ENCODE assay signal across 1 cellular context in the genomic region with DNA sequence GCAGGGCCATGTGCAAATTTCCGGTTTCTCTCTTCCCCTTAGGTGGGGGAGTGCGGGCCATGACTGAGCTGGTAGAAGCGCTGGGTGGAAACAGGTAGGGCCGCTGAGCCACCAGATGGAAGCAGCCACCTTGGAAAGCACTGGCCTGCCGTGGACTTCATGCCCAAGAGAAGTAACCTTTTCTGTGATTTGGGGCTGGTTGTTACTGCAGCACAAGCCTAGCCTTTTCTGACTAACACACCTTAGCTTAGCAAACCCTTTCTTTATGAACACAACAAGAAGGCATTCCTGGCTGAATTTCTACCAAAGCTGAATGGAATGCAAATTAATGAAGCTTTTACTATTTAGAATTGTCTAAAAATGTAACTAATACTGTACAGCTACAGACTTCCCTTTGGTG.
TF ChIP-seq lines count a peak whose summit lies in the region.

No MANE protein-coding gene starts in this region.

TF ChIP-seq in H1, 55 proteins besides CTCF, POLR2A, EP300 and RAD21:
- TF ChIP-seq CREB1 (IDR thresholded peaks at IDR 0.05) (no peak), HDAC2 (IDR thresholded peaks at IDR 0.05; ENCODE audit: borderline replicate concordance in 1 of 2, low read depth in 2 of 2, low read length in 2 of 2) (no peak), SP1 (IDR thresholded peaks at IDR 0.05; ENCODE audit: low read depth, low read length) (no peak), YY1 (IDR thresholded peaks at IDR 0.05; ENCODE audit: low read depth, low read length) (no peak)
- TF ChIP-seq, protein P1, sequence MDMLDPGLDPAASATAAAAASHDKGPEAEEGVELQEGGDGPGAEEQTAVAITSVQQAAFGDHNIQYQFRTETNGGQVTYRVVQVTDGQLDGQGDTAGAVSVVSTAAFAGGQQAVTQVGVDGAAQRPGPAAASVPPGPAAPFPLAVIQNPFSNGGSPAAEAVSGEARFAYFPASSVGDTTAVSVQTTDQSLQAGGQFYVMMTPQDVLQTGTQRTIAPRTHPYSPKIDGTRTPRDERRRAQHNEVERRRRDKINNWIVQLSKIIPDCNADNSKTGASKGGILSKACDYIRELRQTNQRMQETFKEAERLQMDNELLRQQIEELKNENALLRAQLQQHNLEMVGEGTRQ (IDR thresholded peaks at IDR 0.05; ENCODE audit: low read length), result no peak
